In genomic region chr1:116881879-116882520, GRCh38 we compare ENCODE assay signal across 8 cellular contexts. TPM values are rescaled to one million over a fixed set of nuclear protein-coding genes. Genes with fewer than 3 reads are reported as not detected.
DNase-seq lines count a peak whose midpoint lies in the region; ATAC-seq and TF ChIP-seq lines count a peak whose summit lies in the region.

No MANE protein-coding gene starts in this region.

- H3K27me3 ChIP-seq in H7 (ENCODE audit: control insufficient read depth, insufficient read depth, low read length) = no peaks in the 10 kb centered on the region

- peak; percentile 38 for DNase-seq in COLO668 (lab: John Stamatoyannopoulos, UW; ENCODE audit: unreplicated experiment)
- DNase-seq in H7 = peak; percentile 68
- peak; percentile 36 to 69 for DNase-seq in SHP77 (lab: John Stamatoyannopoulos, UW)
- DNase-seq in choroid plexus epithelial cell (ENCODE audit: low read depth) = peak; percentile 88
- peak; percentile 47 for DNase-seq in mucosa of gallbladder (ENCODE audit: low spot score)
- no peak for DNase-seq in NCI-H1048 (lab: John Stamatoyannopoulos, UW)
- no peak for DNase-seq in effector CD8-positive, alpha-beta T cell (lab: John Stamatoyannopoulos, UW)

- no peaks in the 10 kb centered on the region for H3K36me3 ChIP-seq in H7 (replicated peaks; ENCODE audit: control insufficient read depth, insufficient read depth, low read length)

- no peak for ATAC-seq in HG03520 (IDR thresholded peaks at IDR 0.05; ENCODE audit: unreplicated experiment)

- peak; percentile 48 for TF ChIP-seq CTCF in choroid plexus epithelial cell (conservative IDR thresholded peaks at IDR 0.05; ENCODE audit: low read depth, low read length)

- H3K4me3 ChIP-seq in H7 (ENCODE audit: insufficient read depth, low read depth, low read length) (no peak overlapping the region), choroid plexus epithelial cell (ENCODE audit: low read depth, low read length) (no peak overlapping the region)

RNA-seq across cellular contexts. Expression of gene PTGFRN, which starts 27.7 kb away (rescaled TPM):
- total RNA-seq in H7 (2014; rRNA removed; shearing (Covaris generic)) = 78.4 and 81.4 TPM in 2 replicates
- 93.6 TPM for total RNA-seq in mucosa of gallbladder

Comparison
In these comparisons a context has a peak if more than half of its experiments do, and no peak if none do; other contexts are left out.
1. DNase-seq: peak in COLO668 (single experiment), H7 (single experiment), SHP77 (2 of 2), choroid plexus epithelial cell (single experiment) and mucosa of gallbladder (single experiment); none in NCI-H1048 (single experiment) and effector CD8-positive, alpha-beta T cell (single experiment).